Comparison of ENCODE assay signal across 31 cellular contexts in genomic region chr6:129269891-129270290, GRCh38.
"Had no signal": no experiment of that assay in that cellular context is flagged by ENCODE, and none has a peak within 500 bp of the region (broad histone marks: within the 10 kb centered on the region; RNA-seq: fewer than 3 reads in every experiment).

No MANE protein-coding gene starts in this region.

- H3K36me3 Mint-ChIP-seq: naive B cell; naive thymus-derived CD8-positive, alpha-beta T cell; natural killer cell treated with Interleukin-12 subunit alpha and Interleukin-12 subunit beta and Interleukin-15 and Interleukin-18, amount 100 ng/mL, for 72 hours; stimulated activated effector memory CD8-positive, alpha-beta T cell treated with anti-CD3 and anti-CD28 coated beads, Interleukin-12 subunit alpha, Interleukin-12 subunit beta, amount 100 ng/mL, for 72 hours; stimulated activated naive B cell treated with anti-CD40 and anti-IgM and Interleukin-4, amounts not matched to agents 10 μg/mL and 1 μg/mL and 100 μg/mL, for 72 hours had no signal

- H3K9me3 Mint-ChIP-seq: naive B cell; naive thymus-derived CD8-positive, alpha-beta T cell; natural killer cell treated with Interleukin-12 subunit alpha and Interleukin-12 subunit beta and Interleukin-15 and Interleukin-18, amount 100 ng/mL, for 72 hours; nephron progenitor cell; neural crest cell; stimulated activated effector memory CD8-positive, alpha-beta T cell treated with anti-CD3 and anti-CD28 coated beads, Interleukin-12 subunit alpha, Interleukin-12 subunit beta, amount 100 ng/mL, for 72 hours; stimulated activated naive B cell treated with anti-CD40 and anti-IgM and Interleukin-4, amounts not matched to agents 10 μg/mL and 1 μg/mL and 100 μg/mL, for 72 hours; stimulated activated naive CD8-positive, alpha-beta T cell treated with anti-CD3 and anti-CD28 coated beads, Interleukin-15, Interleukin-2, amounts not matched to agents 100 ng/mL and 50 ng/mL, for 24 hours; type B pancreatic cell had no signal

- H3K9me3 ChIP-seq: neutrophil, pancreas, psoas muscle, right lobe of liver, spleen, stomach, thoracic aorta, thyroid gland, transverse colon, upper lobe of right lung, uterus had no signal

- H3K36me3 ChIP-seq: neutrophil, pancreas, right lobe of liver, spleen, thoracic aorta, thyroid gland, transverse colon, uterus had no signal

- H3K27ac ChIP-seq: neutrophil, pancreas, psoas muscle, right lobe of liver, skin epidermis, spleen, stomach, thoracic aorta, transverse colon, upper lobe of right lung, uterus had no signal

- DNase-seq: naive B cell; naive thymus-derived CD8-positive, alpha-beta T cell; nephron progenitor cell; nucleus accumbens; pancreas; posterior cingulate gyrus; psoas muscle; right cardiac atrium; right lobe of liver; spleen; stimulated activated CD4-positive, alpha-beta T cell treated with anti-CD3 and anti-CD28 coated beads, Interleukin-12 subunit alpha, Interleukin-12 subunit beta, amount 100 ng/mL, for 4 hours; stimulated activated CD4-positive, alpha-beta T cell treated with anti-CD3 and anti-CD28 coated beads, Interleukin-2, amount 100 ng/mL, for 24 hours; stimulated activated CD4-positive, alpha-beta T cell treated with anti-CD3 and anti-CD28 coated beads, Interleukin-2, amount 100 ng/mL, for 48 hours; stimulated activated CD4-positive, alpha-beta T cell treated with anti-CD3 and anti-CD28 coated beads, Interleukin-4, amount 100 ng/mL, for 24 hours; stimulated activated naive B cell treated with anti-CD40 and anti-IgM and Interleukin-4, amounts not matched to agents 10 μg/mL and 1 μg/mL and 100 μg/mL, for 72 hours; stimulated activated naive CD4-positive, alpha-beta T cell treated with Interleukin-2 at 50 U/mL for 16 hours; stomach; thyroid gland; transverse colon; upper lobe of right lung; uterus had no signal

- H3K4me3 ChIP-seq: pancreas, psoas muscle, right lobe of liver, skin epidermis, smooth muscle cell, spleen, stomach, thoracic aorta, thyroid gland, transverse colon, upper lobe of right lung, uterus had no signal

- H3K4me1 Mint-ChIP-seq: naive B cell; naive thymus-derived CD8-positive, alpha-beta T cell; nephron progenitor cell; stimulated activated effector memory CD8-positive, alpha-beta T cell treated with anti-CD3 and anti-CD28 coated beads, Interleukin-12 subunit alpha, Interleukin-12 subunit beta, amount 100 ng/mL, for 72 hours; stimulated activated naive B cell treated with anti-CD40 and anti-IgM and Interleukin-4, amounts not matched to agents 10 μg/mL and 1 μg/mL and 100 μg/mL, for 72 hours had no signal

- H3K4me1 ChIP-seq: pancreas, psoas muscle, right lobe of liver, spleen, stomach, transverse colon, upper lobe of right lung, uterus had no signal

- FAIRE-seq: pancreas had no signal

- H3K27me3 Mint-ChIP-seq: naive B cell; natural killer cell treated with Interleukin-12 subunit alpha and Interleukin-12 subunit beta and Interleukin-15 and Interleukin-18, amount 100 ng/mL, for 72 hours; progenitor cell of endocrine pancreas; stimulated activated naive B cell treated with anti-CD40 and anti-IgM and Interleukin-4, amounts not matched to agents 10 μg/mL and 1 μg/mL and 100 μg/mL, for 72 hours had no signal

- H3K4me3 Mint-ChIP-seq: naive B cell; naive thymus-derived CD8-positive, alpha-beta T cell; natural killer cell treated with Interleukin-12 subunit alpha and Interleukin-12 subunit beta and Interleukin-15 and Interleukin-18, amount 100 ng/mL, for 72 hours; nephron progenitor cell; neural crest cell; stimulated activated effector memory CD8-positive, alpha-beta T cell treated with anti-CD3 and anti-CD28 coated beads, Interleukin-12 subunit alpha, Interleukin-12 subunit beta, amount 100 ng/mL, for 72 hours; stimulated activated naive B cell treated with anti-CD40 and anti-IgM and Interleukin-4, amounts not matched to agents 10 μg/mL and 1 μg/mL and 100 μg/mL, for 72 hours; stimulated activated naive CD8-positive, alpha-beta T cell treated with anti-CD3 and anti-CD28 coated beads, Interleukin-15, Interleukin-2, amounts not matched to agents 100 ng/mL and 50 ng/mL, for 24 hours; type B pancreatic cell had no signal

- H3K27ac Mint-ChIP-seq: naive B cell; naive thymus-derived CD8-positive, alpha-beta T cell; natural killer cell treated with Interleukin-12 subunit alpha and Interleukin-12 subunit beta and Interleukin-15 and Interleukin-18, amount 100 ng/mL, for 72 hours; nephron progenitor cell; progenitor cell of endocrine pancreas; stimulated activated effector memory CD8-positive, alpha-beta T cell treated with anti-CD3 and anti-CD28 coated beads, Interleukin-12 subunit alpha, Interleukin-12 subunit beta, amount 100 ng/mL, for 72 hours; stimulated activated naive B cell treated with anti-CD40 and anti-IgM and Interleukin-4, amounts not matched to agents 10 μg/mL and 1 μg/mL and 100 μg/mL, for 72 hours; stimulated activated naive CD8-positive, alpha-beta T cell treated with anti-CD3 and anti-CD28 coated beads, Interleukin-15, Interleukin-2, amounts not matched to agents 100 ng/mL and 50 ng/mL, for 24 hours; type B pancreatic cell had no signal

- ATAC-seq: naive thymus-derived CD8-positive, alpha-beta T cell; natural killer cell treated with Interleukin-12 subunit alpha and Interleukin-12 subunit beta and Interleukin-15 and Interleukin-18, amount 100 ng/mL, for 72 hours; pancreas; psoas muscle; right cardiac atrium; right lobe of liver; stimulated activated effector memory CD8-positive, alpha-beta T cell treated with anti-CD3 and anti-CD28 coated beads, Interleukin-12 subunit alpha, Interleukin-12 subunit beta, amount 100 ng/mL, for 72 hours; stimulated activated naive B cell treated with anti-CD40 and anti-IgM and Interleukin-4, amounts not matched to agents 10 μg/mL and 1 μg/mL and 100 μg/mL, for 72 hours; upper lobe of right lung had no signal

- H3K27me3 ChIP-seq: neutrophil, pancreas, right lobe of liver, spleen, stomach, thyroid gland, transverse colon, upper lobe of right lung, uterus had no signal
